15 cellular contexts compared by ENCODE assay signal in genomic region chr7:47735431-47736345, GRCh38.
DNase-seq lines count a peak whose midpoint lies in the region; ATAC-seq and TF ChIP-seq lines count a peak whose summit lies in the region.
"Had no signal": no experiment of that assay in that cellular context is flagged by ENCODE, and none has a peak within 500 bp of the region (broad histone marks: within the 10 kb centered on the region; RNA-seq: fewer than 3 reads in every experiment).

No MANE protein-coding gene starts in this region.

- intact Hi-C loops in CD8-positive, alpha-beta T cell (cut with DNase I, micrococcal nuclease), result no loop called here

- H3K4me1 Mint-ChIP-seq in WTC11 (peaks cover 21% of the 10 kb centered on the region), memory B cell (peaks cover 29% of the 10 kb centered on the region)
- H3K4me1 Mint-ChIP-seq in CD8-positive, alpha-beta T cell (ENCODE audit: low read depth), result no peaks in the 10 kb centered on the region
- H3K4me1 Mint-ChIP-seq: CD8-positive, alpha-beta memory T cell had no signal

- DNase-seq in WTC11 (ENCODE audit: low spot score) (no peak), memory B cell (ENCODE audit: low spot score in 2 of 2) (no peak), COLO829 (ENCODE audit: low spot score) (no peak), occipital lobe (lab: John Stamatoyannopoulos, UW) (no peak)
- no peak for DNase-seq in CD8-positive, alpha-beta T cell
- DNase-seq: ACHN; AML-193; Caco-2; CD8-positive, alpha-beta memory T cell; GM23248; KG1 had no signal

- H3K27ac ChIP-seq in HEK293 (ENCODE audit: extremely low read depth, low read depth, low read length), result no peak overlapping the region
- H3K27ac ChIP-seq in CD8-positive, alpha-beta T cell (ENCODE audit: low read depth, low read length), result no peak overlapping the region
- H3K27ac ChIP-seq: GM23248, HL-60 had no signal

- no peak overlapping the region for H3K4me3 Mint-ChIP-seq in WTC11
- no peak overlapping the region for H3K4me3 Mint-ChIP-seq in memory B cell
- no peak overlapping the region for H3K4me3 Mint-ChIP-seq in CD8-positive, alpha-beta T cell
- H3K4me3 Mint-ChIP-seq: CD8-positive, alpha-beta memory T cell had no signal

- H3K9me3 Mint-ChIP-seq in WTC11 (no peaks in the 10 kb centered on the region), memory B cell (no peaks in the 10 kb centered on the region)
- no peaks in the 10 kb centered on the region for H3K9me3 Mint-ChIP-seq in CD8-positive, alpha-beta T cell

- H3K36me3 Mint-ChIP-seq in WTC11 (no peaks in the 10 kb centered on the region), memory B cell (no peaks in the 10 kb centered on the region)
- no peaks in the 10 kb centered on the region for H3K36me3 Mint-ChIP-seq in CD8-positive, alpha-beta T cell
- H3K36me3 Mint-ChIP-seq: CD8-positive, alpha-beta memory T cell had no signal

- no peaks in the 10 kb centered on the region for H3K4me1 ChIP-seq in HEK293 (ENCODE audit: control insufficient read depth, insufficient read depth, low read length)
- H3K4me1 ChIP-seq in CD8-positive, alpha-beta T cell (ENCODE audit: insufficient read depth, low read length), result no peaks in the 10 kb centered on the region

- H3K27me3 Mint-ChIP-seq in WTC11 (ENCODE audit: low read depth) (no peaks in the 10 kb centered on the region; the same call in 1 of the 2 replicates), memory B cell (peaks cover 1% of the 10 kb centered on the region)
- H3K27me3 Mint-ChIP-seq in CD8-positive, alpha-beta T cell (ENCODE audit: low read depth), result peaks cover 5% of the 10 kb centered on the region

- CTCF ChIA-PET in HEK293 (lab: Yijun Ruan, JAX), result no interaction called here
- CTCF ChIA-PET in WTC11 (lab: Charles Lee), result interaction anchor here (1.5 kb wide), 1 partner anchor 8 kb away, joined by 3 read pairs; no protein-coding TSS in a partner anchor
- CTCF ChIA-PET in CD8-positive, alpha-beta T cell (lab: Charles Lee), result no interaction called here

- H3K9me3 ChIP-seq in HEK293 (ENCODE audit: control insufficient read depth, insufficient read depth, low read depth, low read length), result no peaks in the 10 kb centered on the region
- no peaks in the 10 kb centered on the region for H3K9me3 ChIP-seq in CD8-positive, alpha-beta T cell (ENCODE audit: low read length)
- H3K9me3 ChIP-seq: Caco-2, HAP-1 had no signal

- ATAC-seq in WTC11 (no peak), memory B cell (ENCODE audit: low read depth) (no peak), HG03571 (IDR thresholded peaks at IDR 0.05; ENCODE audit: unreplicated experiment) (no peak)
- ATAC-seq in CD8-positive, alpha-beta T cell, result no peak

- POLR2A ChIA-PET in HEK293 (lab: Yijun Ruan, JAX) (no interaction called here), WTC11 (lab: Charles Lee) (no interaction called here)
- POLR2A ChIA-PET in CD8-positive, alpha-beta T cell (lab: Charles Lee), result no interaction called here

- TF ChIP-seq CTCF in HEK293 (tag by site-specific recombination; IDR thresholded peaks at IDR 0.05) (no peak), WTC11 (IDR thresholded peaks at IDR 0.05) (no peak)
- no peak for TF ChIP-seq CTCF in CD8-positive, alpha-beta T cell (IDR thresholded peaks at IDR 0.05)

- H3K36me3 ChIP-seq in HEK293 (ENCODE audit: control insufficient read depth in 2 of 2, insufficient read depth in 1 of 2, low read length in 2 of 2), result no peaks in the 10 kb centered on the region
- H3K36me3 ChIP-seq in CD8-positive, alpha-beta T cell (ENCODE audit: insufficient read depth, low read length), result no peaks in the 10 kb centered on the region
- H3K36me3 ChIP-seq: HAP-1 had no signal

- no peaks in the 10 kb centered on the region for H3K27me3 ChIP-seq in CD8-positive, alpha-beta T cell (ENCODE audit: insufficient read depth, low read length)

- H3K27ac Mint-ChIP-seq in WTC11 (no peak overlapping the region), memory B cell (peak overlapping the region; percentile 85)
- H3K27ac Mint-ChIP-seq in CD8-positive, alpha-beta T cell, result no peak overlapping the region
- H3K27ac Mint-ChIP-seq: CD8-positive, alpha-beta memory T cell had no signal

- no peak overlapping the region for H3K4me3 ChIP-seq in HEK293 (ENCODE audit: low read depth, low read length)
- H3K4me3 ChIP-seq in CD8-positive, alpha-beta T cell (ENCODE audit: low read depth, low read length), result no peak overlapping the region
- H3K4me3 ChIP-seq: GM23248, HAP-1 had no signal

TF ChIP-seq in HEK293, 187 proteins besides CTCF, POLR2A, EP300 and RAD21:
- TF ChIP-seq ZNF366 (tag by site-specific recombination; conservative IDR thresholded peaks at IDR 0.05) (0 out of 2 replicates have a peak, but pooled peaks have one; percentile 27), ZNF747 (tag by site-specific recombination; IDR thresholded peaks at IDR 0.05) (no peak), BCL6B (tag by site-specific recombination; IDR thresholded peaks at IDR 0.05) (no peak)
TF ChIP-seq in HEK293: peak in this region for 1.

TF ChIP-seq in WTC11, 78 proteins besides CTCF, POLR2A, EP300 and RAD21:
- TF ChIP-seq ZNF532 (CRISPR knock-in tag; IDR thresholded peaks at IDR 0.05; ENCODE audit: borderline replicate concordance), result no peak
- TF ChIP-seq ATF6 (CRISPR knock-in tag; IDR thresholded peaks at IDR 0.05), result no peak
- no peak for TF ChIP-seq GRHL2 (CRISPR knock-in tag; IDR thresholded peaks at IDR 0.05; ENCODE audit: insufficient replicate concordance, severe bottlenecking)
- TF ChIP-seq NFE2L1 (CRISPR knock-in tag; IDR thresholded peaks at IDR 0.05), result no peak
- peak; percentile 91 for TF ChIP-seq ZNF512 (CRISPR knock-in tag; IDR thresholded peaks at IDR 0.05; ENCODE audit: borderline replicate concordance)
